Comparison of ENCODE assay signal across 8 cellular contexts in genomic region chr6:43274916-43275597, GRCh38.
DNase-seq lines count a peak whose midpoint lies in the region; ATAC-seq lines count a peak whose summit lies in the region.

No MANE protein-coding gene starts in this region.

- peak overlapping the region; percentile 59 for H3K4me3 Mint-ChIP-seq in stimulated activated memory B cell treated with anti-CD40 and anti-IgM and Interleukin-4, amounts not matched to agents 10 μg/mL and 1 μg/mL and 100 μg/mL, for 72 hours

- no peak overlapping the region for H3K9ac ChIP-seq in iPS-15b (ENCODE audit: low read depth, low read length)

- H3K27me3 Mint-ChIP-seq in stimulated activated memory B cell treated with anti-CD40 and anti-IgM and Interleukin-4, amounts not matched to agents 10 μg/mL and 1 μg/mL and 100 μg/mL, for 72 hours: peaks cover 60% of the 10 kb centered on the region

- H3K36me3 ChIP-seq in iPS-15b (ENCODE audit: control insufficient read depth, insufficient read depth, low read length): no peaks in the 10 kb centered on the region

- DNase-seq in DMS53 (lab: John Stamatoyannopoulos, UW) (peak; percentile 39), DMS53 treated with DMSO at 0.1 percent for 48 hours (lab: John Stamatoyannopoulos, UW; ENCODE audit: unreplicated experiment) (no peak), activated T-helper 1 cell treated with Interleukin-2 at 50 U/mL for 16 hours (ENCODE audit: low read depth) (peak; percentile 9), globus pallidus (ENCODE audit: low spot score) (no peak)

- no peaks in the 10 kb centered on the region for H3K9me3 ChIP-seq in iPS-15b (ENCODE audit: control insufficient read depth, insufficient read depth, low read length)

- peaks cover 45% of the 10 kb centered on the region for H3K4me1 Mint-ChIP-seq in stimulated activated memory B cell treated with anti-CD40 and anti-IgM and Interleukin-4, amounts not matched to agents 10 μg/mL and 1 μg/mL and 100 μg/mL, for 72 hours

- H3K27ac Mint-ChIP-seq in stimulated activated memory B cell treated with anti-CD40 and anti-IgM and Interleukin-4, amounts not matched to agents 10 μg/mL and 1 μg/mL and 100 μg/mL, for 72 hours: peak overlapping the region; percentile 31

- H3K36me3 Mint-ChIP-seq in stimulated activated memory B cell treated with anti-CD40 and anti-IgM and Interleukin-4, amounts not matched to agents 10 μg/mL and 1 μg/mL and 100 μg/mL, for 72 hours: no peaks in the 10 kb centered on the region

- peaks cover 70% of the 10 kb centered on the region for H3K27me3 ChIP-seq in iPS-15b (ENCODE audit: control insufficient read depth, insufficient read depth, low read length)

- H3K4me1 ChIP-seq in iPS-15b (ENCODE audit: control insufficient read depth, insufficient read depth, low read length): peaks cover 16% of the 10 kb centered on the region

- no peaks in the 10 kb centered on the region for H3K9me3 Mint-ChIP-seq in stimulated activated memory B cell treated with anti-CD40 and anti-IgM and Interleukin-4, amounts not matched to agents 10 μg/mL and 1 μg/mL and 100 μg/mL, for 72 hours

- peak; percentile 44 for ATAC-seq in stimulated activated memory B cell treated with anti-CD40 and anti-IgM and Interleukin-4, amounts not matched to agents 10 μg/mL and 1 μg/mL and 100 μg/mL, for 72 hours
- ATAC-seq in HG02623 (IDR thresholded peaks at IDR 0.05; ENCODE audit: unreplicated experiment) (no peak), GM19452 (IDR thresholded peaks at IDR 0.05; ENCODE audit: unreplicated experiment) (no peak)

- H3K4me3 ChIP-seq in iPS-15b (ENCODE audit: low read depth, low read length): peak overlapping the region; percentile 58

Comparison
In these comparisons a context has a peak if more than half of its experiments do, and no peak if none do; other contexts are left out.
1. DNase-seq: peak in DMS53 (single experiment) and activated T-helper 1 cell treated with Interleukin-2 at 50 U/mL for 16 hours (single experiment); none in DMS53 treated with DMSO at 0.1 percent for 48 hours (single experiment) and globus pallidus (single experiment).